In genomic region chr15:55916666-55917409, GRCh38 we compare ENCODE assay signal across 9 cellular contexts.
DNase-seq lines count a peak whose midpoint lies in the region; ATAC-seq and TF ChIP-seq lines count a peak whose summit lies in the region.
"Had no signal": no experiment of that assay in that cellular context is flagged by ENCODE, and none has a peak within 500 bp of the region (broad histone marks: within the 10 kb centered on the region; RNA-seq: fewer than 3 reads in every experiment).

No MANE protein-coding gene starts in this region.

- peaks cover 21% of the 10 kb centered on the region for H3K4me1 ChIP-seq in SJSA1 (replicated peaks)

- no peaks in the 10 kb centered on the region for H3K36me3 ChIP-seq in SJSA1

- H3K27ac ChIP-seq in SJSA1: peak overlapping the region; percentile 90

- peak overlapping the region; percentile 36 for H3K4me3 ChIP-seq in SJSA1
- H3K4me3 ChIP-seq in fibroblast of pulmonary artery (replicated peaks; ENCODE audit: low read depth, low read length): peak overlapping the region; percentile 65

- H3K9me3 ChIP-seq in SJSA1 (replicated peaks): no peaks in the 10 kb centered on the region

- peak; percentile 48 for DNase-seq in GM04503 (ENCODE audit: low read depth)
- DNase-seq in SJSA1 (ENCODE audit: low read depth in 1 of 2, low spot score in 2 of 2): peak in 1 of 2 experiments; percentile 68
- DNase-seq in fibroblast of pulmonary artery (ENCODE audit: low read depth): peak; percentile 52
- DNase-seq in renal cortical epithelial cell (ENCODE audit: low read depth): peak; percentile 91
- DNase-seq: activated CD8-positive, alpha-beta memory T cell treated with anti-CD3 and anti-CD28 coated beads for 24 hours had no signal

- ATAC-seq in HG03520 (IDR thresholded peaks at IDR 0.05; ENCODE audit: unreplicated experiment): no peak
- no peak for ATAC-seq in HG03159 (IDR thresholded peaks at IDR 0.05; ENCODE audit: unreplicated experiment)
- ATAC-seq in HG03175 (IDR thresholded peaks at IDR 0.05; ENCODE audit: unreplicated experiment): no peak
- ATAC-seq in HG02970 (IDR thresholded peaks at IDR 0.05; ENCODE audit: low FRiP score, unreplicated experiment): no peak

- no peaks in the 10 kb centered on the region for H3K27me3 ChIP-seq in SJSA1 (replicated peaks)

- TF ChIP-seq CTCF in fibroblast of pulmonary artery (IDR thresholded peaks at IDR 0.05; ENCODE audit: low read length, missing control alignments): no peak
